ENCODE assay signal across 25 cellular contexts in genomic region chr7:155865830-155866545, GRCh38. TPM values are rescaled to one million over a fixed set of nuclear protein-coding genes. Genes with fewer than 3 reads are reported as not detected.
A peak's percentile ranks its signal among the peaks of the same experiment; 100 is the strongest.
DNase-seq lines count a peak whose midpoint lies in the region; ATAC-seq and TF ChIP-seq lines count a peak whose summit lies in the region.
"Had no signal": no experiment of that assay in that cellular context is flagged by ENCODE, and none has a peak within 500 bp of the region (broad histone marks: within the 10 kb centered on the region; RNA-seq: fewer than 3 reads in every experiment).

No MANE protein-coding gene starts in this region.

- peak; percentile 28 for DNase-seq in natural killer cell treated with Interleukin-12 subunit alpha and Interleukin-12 subunit beta and Interleukin-15 and Interleukin-18, amount 100 ng/mL, for 72 hours (ENCODE audit: low spot score)
- DNase-seq in natural killer cell = no peak
- peak; percentile 52 for DNase-seq in coronary artery (ENCODE audit: low spot score)
- DNase-seq in mucosa of gallbladder (ENCODE audit: low spot score) = peak; percentile 40
- peak; percentile 43 for DNase-seq in ureter (ENCODE audit: low spot score)
- no peak for DNase-seq in OCI-M2 (lab: John Stamatoyannopoulos, UW; ENCODE audit: unreplicated experiment)
- DNase-seq in 8988T = no peak
- DNase-seq in left cardiac atrium = no peak
- DNase-seq: activated CD4-positive, alpha-beta T cell treated with anti-CD3 and anti-CD28 coated beads, Interleukin-2, amount 50 U/mL, for 4 hours; activated naive CD4-positive, alpha-beta T cell treated with anti-CD3 and anti-CD28 coated beads, Interleukin-2, amount 50 U/mL, for 16 hours; activated T-cell treated with anti-CD3 and anti-CD28 coated beads, Interleukin-2, amount 50 U/mL, for 4 hours; CD4-positive, CD25-positive, alpha-beta regulatory T cell; DMS 273 treated with DMSO at 0.1 percent for 48 hours; effector CD4-positive, alpha-beta T cell; KG1; midbrain; MV-4-11; NCI-H1694 treated with DMSO at 0.1 percent for 48 hours; OCI-M1; SHP77 treated with DMSO at 0.1 percent for 48 hours; T-helper 1 cell had no signal

- intact Hi-C loops in natural killer cell (cut with micrococcal nuclease) (no loop called here), left cardiac atrium (cut with DNase I) (no loop called here)

- H3K36me3 Mint-ChIP-seq in natural killer cell treated with Interleukin-12 subunit alpha and Interleukin-12 subunit beta and Interleukin-15 and Interleukin-18, amount 100 ng/mL, for 72 hours = no peaks in the 10 kb centered on the region
- H3K36me3 Mint-ChIP-seq in natural killer cell = no peaks in the 10 kb centered on the region
- H3K36me3 Mint-ChIP-seq: CD4-positive, CD25-positive, alpha-beta regulatory T cell had no signal

- TF ChIP-seq CTCF in natural killer cell (IDR thresholded peaks at IDR 0.05) = no peak
- TF ChIP-seq CTCF in coronary artery (IDR thresholded peaks at IDR 0.05) = no peak

- H3K9me3 Mint-ChIP-seq in natural killer cell treated with Interleukin-12 subunit alpha and Interleukin-12 subunit beta and Interleukin-15 and Interleukin-18, amount 100 ng/mL, for 72 hours = no peaks in the 10 kb centered on the region
- H3K9me3 Mint-ChIP-seq in natural killer cell = no peaks in the 10 kb centered on the region
- H3K9me3 Mint-ChIP-seq: activated T-cell treated with anti-CD3 and anti-CD28 coated beads, Interleukin-2, amount 50 U/mL, for 4 hours; central memory CD8-positive, alpha-beta T cell had no signal

- ATAC-seq in natural killer cell treated with Interleukin-12 subunit alpha and Interleukin-12 subunit beta and Interleukin-15 and Interleukin-18, amount 100 ng/mL, for 72 hours = no peak
- no peak for ATAC-seq in natural killer cell
- no peak for ATAC-seq in left cardiac atrium
- ATAC-seq: activated T-cell treated with anti-CD3 and anti-CD28 coated beads, Interleukin-2, amount 50 U/mL, for 4 hours had no signal

- H3K27ac Mint-ChIP-seq in natural killer cell treated with Interleukin-12 subunit alpha and Interleukin-12 subunit beta and Interleukin-15 and Interleukin-18, amount 100 ng/mL, for 72 hours = no peak overlapping the region
- no peak overlapping the region for H3K27ac Mint-ChIP-seq in natural killer cell
- H3K27ac Mint-ChIP-seq: CD4-positive, CD25-positive, alpha-beta regulatory T cell had no signal

- H3K4me1 Mint-ChIP-seq in natural killer cell treated with Interleukin-12 subunit alpha and Interleukin-12 subunit beta and Interleukin-15 and Interleukin-18, amount 100 ng/mL, for 72 hours (ENCODE audit: low read depth in 2 of 2) = no peaks in the 10 kb centered on the region
- no peaks in the 10 kb centered on the region for H3K4me1 Mint-ChIP-seq in natural killer cell
- H3K4me1 Mint-ChIP-seq: CD4-positive, CD25-positive, alpha-beta regulatory T cell; central memory CD8-positive, alpha-beta T cell; neural crest cell had no signal

- no peak overlapping the region for H3K4me3 ChIP-seq in coronary artery
- H3K4me3 ChIP-seq: thoracic aorta had no signal

- H3K27ac ChIP-seq in coronary artery = no peak overlapping the region
- H3K27ac ChIP-seq: thoracic aorta had no signal

- H3K4me3 Mint-ChIP-seq in natural killer cell treated with Interleukin-12 subunit alpha and Interleukin-12 subunit beta and Interleukin-15 and Interleukin-18, amount 100 ng/mL, for 72 hours = no peak overlapping the region
- H3K4me3 Mint-ChIP-seq in natural killer cell = no peak overlapping the region
- H3K4me3 Mint-ChIP-seq: activated T-cell treated with anti-CD3 and anti-CD28 coated beads, Interleukin-2, amount 50 U/mL, for 4 hours; CD4-positive, CD25-positive, alpha-beta regulatory T cell; central memory CD8-positive, alpha-beta T cell; neural crest cell had no signal

- H3K27me3 Mint-ChIP-seq in natural killer cell treated with Interleukin-12 subunit alpha and Interleukin-12 subunit beta and Interleukin-15 and Interleukin-18, amount 100 ng/mL, for 72 hours = peaks cover 5 to 8% of the 10 kb centered on the region in 2 donors
- peaks cover 13 to 38% of the 10 kb centered on the region in 2 donors for H3K27me3 Mint-ChIP-seq in natural killer cell (ENCODE audit: low read depth in 2 of 2)

RNA-seq across cellular contexts. Expression of gene SHH, which starts 53.7 kb away (rescaled TPM):
- total RNA-seq in natural killer cell treated with Interleukin-12 subunit alpha and Interleukin-12 subunit beta and Interleukin-15 and Interleukin-18, amount 100 ng/mL, for 72 hours = not detected
- not detected for total RNA-seq in natural killer cell
- total RNA-seq in mucosa of gallbladder = 134 TPM
- 23.2 TPM for total RNA-seq in ureter
- total RNA-seq in left cardiac atrium = not detected
- total RNA-seq: CD4-positive, CD25-positive, alpha-beta regulatory T cell; G401; neural crest cell had no signal

Comparison
In these comparisons a context has a peak if more than half of its experiments do, and no peak if none do; other contexts are left out.
1. DNase-seq: peak in natural killer cell treated with Interleukin-12 subunit alpha and Interleukin-12 subunit beta and Interleukin-15 and Interleukin-18, amount 100 ng/mL, for 72 hours (single experiment), coronary artery (single experiment), mucosa of gallbladder (single experiment) and ureter (single experiment); none in natural killer cell (single experiment), OCI-M2 (single experiment), 8988T (single experiment) and left cardiac atrium (single experiment).
2. RNA of gene SHH, which starts 53.7 kb away (total RNA-seq): 134 TPM in mucosa of gallbladder (single experiment) and 23.2 TPM in ureter (single experiment); not detected in natural killer cell treated with Interleukin-12 subunit alpha and Interleukin-12 subunit beta and Interleukin-15 and Interleukin-18, amount 100 ng/mL, for 72 hours, not detected in natural killer cell and not detected in left cardiac atrium; every median in the first group is over 10 times any median in the second.